Comparison of ENCODE assay signal across 18 cellular contexts in genomic region chr9:24118170-24118569, GRCh38.
DNase-seq lines count a peak whose midpoint lies in the region; ATAC-seq, FAIRE-seq and TF ChIP-seq lines count a peak whose summit lies in the region.
"Had no signal": no experiment of that assay in that cellular context is flagged by ENCODE, and none has a peak within 500 bp of the region (broad histone marks: within the 10 kb centered on the region; RNA-seq: fewer than 3 reads in every experiment).

No MANE protein-coding gene starts in this region.

- no peak overlapping the region for H3K18ac ChIP-seq in trophoblast cell (ENCODE audit: low read length)

- DNase-seq in H4 (ENCODE audit: low spot score), result peak; percentile 50
- peak; percentile 22 for DNase-seq in NCI-H69 (lab: John Stamatoyannopoulos, UW)
- no peak for DNase-seq in GM12878 (ENCODE audit: low read depth, low spot score)
- DNase-seq in trophoblast cell, result peak; percentile 4 to 20
- DNase-seq in activated CD8-positive, alpha-beta T cell treated with anti-CD3 and anti-CD28 coated beads for 36 hours, result no peak
- no peak for DNase-seq in stimulated activated CD4-positive, alpha-beta T cell treated with anti-CD3 and anti-CD28 coated beads, Interleukin-15, amount 100 ng/mL, for 24 hours
- no peak for DNase-seq in spleen
- DNase-seq: C1 segment of cervical spinal cord; CD8-positive, alpha-beta memory T cell; DMS79; NCI-H1417 treated with DMSO at 0.1 percent for 48 hours; NCI-H2029; SIG-M5; T-helper 1 cell had no signal

- SMC1A ChIA-PET in GM12878 (lab: Charles Lee; ENCODE audit: uncharacterized antibody, unreplicated experiment), result interaction anchor here (0.6 to 3.1 kb wide), 4 partner anchors 7 to 497 kb away, joined by 3 to 14 read pairs (median 3); no protein-coding TSS in a partner anchor

- TF ChIP-seq POLR2A in GM12878 (IDR thresholded peaks at IDR 0.05; ENCODE audit: low read depth, low read length), result no peak
- no peak for TF ChIP-seq POLR2A in spleen (IDR thresholded peaks at IDR 0.05)

- no peak for FAIRE-seq in GM12878 (lab: Jason Lieb, UNC)

- no peak overlapping the region for H3K4ac ChIP-seq in trophoblast cell (ENCODE audit: low read depth, low read length)

- no peak overlapping the region for H3K4me3 Mint-ChIP-seq in activated CD8-positive, alpha-beta T cell treated with anti-CD3 and anti-CD28 coated beads for 36 hours
- H3K4me3 Mint-ChIP-seq: CD8-positive, alpha-beta memory T cell had no signal

- no peaks in the 10 kb centered on the region for H3K9me3 ChIP-seq in GM12878 (replicated peaks; ENCODE audit: control insufficient read depth, insufficient read depth, low read length)
- no peaks in the 10 kb centered on the region for H3K9me3 ChIP-seq in trophoblast cell (ENCODE audit: insufficient read depth, low read depth, low read length)
- H3K9me3 ChIP-seq in spleen, result peaks cover 0 to 13% (median 5%) of the 10 kb centered on the region in 8 donors

- intact Hi-C loops in GM12878 (cut with micrococcal nuclease; ENCODE audit: unreplicated experiment), result no loop called here
- intact Hi-C loops in activated CD8-positive, alpha-beta T cell treated with anti-CD3 and anti-CD28 coated beads for 36 hours (cut with micrococcal nuclease), result loop anchor here (10.0 kb wide), 1 partner anchor 63 kb away; no protein-coding TSS in a partner anchor
- intact Hi-C loops in spleen (cut with DNase I; ENCODE audit: low total_unique reads), result no loop called here

- TF ChIP-seq CTCF in GM12878 (IDR thresholded peaks at IDR 0.05 in 2 of 3, conservative IDR thresholded peaks at IDR 0.05 in 1 of 3; ENCODE audit: control insufficient read depth in 2 of 3, extremely low read depth in 1 of 3, insufficient read depth in 1 of 3, low read depth in 3 of 3, low read length in 3 of 3) (no peak), spleen (IDR thresholded peaks at IDR 0.05 in 8 of 11, conservative IDR thresholded peaks at IDR 0.05 in 3 of 11) (no peak)
- TF ChIP-seq CTCF in activated CD8-positive, alpha-beta T cell treated with anti-CD3 and anti-CD28 coated beads for 36 hours (IDR thresholded peaks at IDR 0.05), result no peak

- no peaks in the 10 kb centered on the region for H3K36me3 Mint-ChIP-seq in activated CD8-positive, alpha-beta T cell treated with anti-CD3 and anti-CD28 coated beads for 36 hours (ENCODE audit: low read depth)
- H3K36me3 Mint-ChIP-seq: CD8-positive, alpha-beta memory T cell had no signal

- CTCF ChIA-PET in GM12878 (lab: Yijun Ruan, JAX), result no interaction called here
- CTCF ChIA-PET in activated CD8-positive, alpha-beta T cell treated with anti-CD3 and anti-CD28 coated beads for 36 hours (lab: Charles Lee), result no interaction called here

- peak; percentile 43 for ATAC-seq in GM12878
- no peak for ATAC-seq in activated CD8-positive, alpha-beta T cell treated with anti-CD3 and anti-CD28 coated beads for 36 hours
- ATAC-seq in HG02571 (IDR thresholded peaks at IDR 0.05; ENCODE audit: unreplicated experiment), result no peak
- ATAC-seq: HCT116 had no signal

- peak overlapping the region; percentile 17 for H4K8ac ChIP-seq in trophoblast cell (ENCODE audit: low read depth, low read length)

- no peaks in the 10 kb centered on the region for H4K20me1 ChIP-seq in GM12878 (ENCODE audit: control insufficient read depth, insufficient read depth)

- H2BK5ac ChIP-seq in trophoblast cell (ENCODE audit: low read depth, low read length, poor library complexity), result peak overlapping the region; percentile 84

- no peak overlapping the region for H3K27ac Mint-ChIP-seq in activated CD8-positive, alpha-beta T cell treated with anti-CD3 and anti-CD28 coated beads for 36 hours
- H3K27ac Mint-ChIP-seq: CD8-positive, alpha-beta memory T cell had no signal

- H3K14ac ChIP-seq in trophoblast cell (ENCODE audit: low read length), result no peak overlapping the region

- H4K91ac ChIP-seq in trophoblast cell (ENCODE audit: low read depth, low read length), result peak overlapping the region; percentile 56

- H3K36me3 ChIP-seq in GM12878 (ENCODE audit: control insufficient read depth in 2 of 2, insufficient read depth in 2 of 2, low read length in 1 of 2) (no peaks in the 10 kb centered on the region), trophoblast cell (ENCODE audit: control insufficient read depth in 1 of 2, insufficient read depth in 2 of 2, low read length in 2 of 2) (no peaks in the 10 kb centered on the region), spleen (no peaks in the 10 kb centered on the region)

- no peak for TF ChIP-seq EP300 in GM12878 (IDR thresholded peaks at IDR 0.05; ENCODE audit: borderline replicate concordance in 1 of 2, control insufficient read depth in 1 of 2, low read depth in 2 of 2, low read length in 2 of 2)

- H3K27me3 ChIP-seq in GM12878 (replicated peaks in 1 of 2; ENCODE audit: control insufficient read depth in 2 of 2, insufficient read depth in 2 of 2, low read length in 1 of 2) (no peaks in the 10 kb centered on the region), trophoblast cell (ENCODE audit: insufficient read depth, low read length) (no peaks in the 10 kb centered on the region), spleen (replicated peaks in 1 of 7) (no peaks in the 10 kb centered on the region)

- RAD21 ChIA-PET in GM12878 (lab: Charles Lee; ENCODE audit: unreplicated experiment), result no interaction called here

- H3K79me2 ChIP-seq in GM12878 (ENCODE audit: control insufficient read depth, insufficient read depth, low read length) (no peaks in the 10 kb centered on the region), trophoblast cell (ENCODE audit: control insufficient read depth, insufficient read depth, low read length, poor library complexity) (no peaks in the 10 kb centered on the region)

- H3K27me3 Mint-ChIP-seq in activated CD8-positive, alpha-beta T cell treated with anti-CD3 and anti-CD28 coated beads for 36 hours, result no peaks in the 10 kb centered on the region
- H3K27me3 Mint-ChIP-seq: CD8-positive, alpha-beta memory T cell had no signal

- no peak overlapping the region for H2AK5ac ChIP-seq in trophoblast cell (ENCODE audit: low read length)

- H3K4me1 Mint-ChIP-seq in activated CD8-positive, alpha-beta T cell treated with anti-CD3 and anti-CD28 coated beads for 36 hours (ENCODE audit: low read depth), result no peaks in the 10 kb centered on the region
- H3K4me1 Mint-ChIP-seq: CD8-positive, alpha-beta memory T cell had no signal

- peak overlapping the region; percentile 44 for H2BK12ac ChIP-seq in trophoblast cell (ENCODE audit: low read length)

- no TSS peak for BruUV-seq in GM12878 (replicated peaks; lab: Mats Ljungman, UMichigan)

- H3K4me3 ChIP-seq in GM12878, result no peak overlapping the region
- H3K4me3 ChIP-seq in trophoblast cell (ENCODE audit: low read depth, low read length), result no peak overlapping the region
- H3K4me3 ChIP-seq in spleen, result no peak overlapping the region

- H3K9ac ChIP-seq in GM12878 (ENCODE audit: control insufficient read depth, insufficient read depth, low read length), result no peak overlapping the region
- H3K9ac ChIP-seq in trophoblast cell (ENCODE audit: low read length), result no peak overlapping the region
- H3K9ac ChIP-seq: KMS-11 had no signal

- in situ Hi-C loops in GM12878 (cut with MboI), result no loop called here

- no peak overlapping the region for H4K12ac ChIP-seq in trophoblast cell (ENCODE audit: low read depth, low read length)

- no peak for TF ChIP-seq RAD21 in GM12878 (IDR thresholded peaks at IDR 0.05; ENCODE audit: insufficient read depth, low read depth, low read length)

- H3K4me1 ChIP-seq in GM12878 (ENCODE audit: control insufficient read depth, insufficient read depth, low read length) (no peaks in the 10 kb centered on the region), trophoblast cell (ENCODE audit: control insufficient read depth in 1 of 2, insufficient read depth in 2 of 2, low read length in 2 of 2) (peaks cover 0 to 10% of the 10 kb centered on the region in 2 experiments), spleen (no peaks in the 10 kb centered on the region)

- peaks cover 13% of the 10 kb centered on the region for H3K9me3 Mint-ChIP-seq in activated CD8-positive, alpha-beta T cell treated with anti-CD3 and anti-CD28 coated beads for 36 hours

- H2AFZ ChIP-seq in GM12878 (ENCODE audit: control insufficient read depth, low read depth, low read length) (no peak overlapping the region), trophoblast cell (ENCODE audit: insufficient read depth, low read length, poor library complexity) (no peak overlapping the region)

- H3K27ac ChIP-seq in GM12878 (ENCODE audit: control insufficient read depth, insufficient read depth) (no peak overlapping the region), trophoblast cell (ENCODE audit: low read depth, low read length) (peak overlapping the region; percentile 77), spleen (no peak overlapping the region)
- H3K27ac ChIP-seq: KMS-11, RWPE1 had no signal

- WGBS in GM12878 (ENCODE audit: insufficient coverage, insufficient replicate concordance, low lambda C conversion rate, missing lambda C conversion rate), result 35% methylated on average over 6 of the region's 6 CpGs
- WGBS in trophoblast cell (ENCODE audit: extremely low coverage, insufficient coverage, insufficient read length), result no CpG with 5 or more reads among the region's 6 CpGs
- 78 to 88% (median 86%) methylated on average over 6 of the region's 6 CpGs for WGBS in spleen, 5 donors

- H3K4me2 ChIP-seq in GM12878 (ENCODE audit: control insufficient read depth, insufficient read depth) (no peak overlapping the region), trophoblast cell (ENCODE audit: low read length) (no peak overlapping the region)
- H3K4me2 ChIP-seq: KMS-11 had no signal

- POLR2A ChIA-PET in GM12878 (lab: Charles Lee), result no interaction called here
- POLR2A ChIA-PET in activated CD8-positive, alpha-beta T cell treated with anti-CD3 and anti-CD28 coated beads for 36 hours (lab: Charles Lee), result no interaction called here

- peaks cover 3% of the 10 kb centered on the region for H3K79me1 ChIP-seq in trophoblast cell (ENCODE audit: low read length)

- H2BK120ac ChIP-seq in trophoblast cell (ENCODE audit: insufficient read depth, low read length, poor library complexity), result no peak overlapping the region

- H3K23ac ChIP-seq in trophoblast cell (ENCODE audit: low read length), result no peak overlapping the region

TF ChIP-seq in GM12878, 131 proteins besides CTCF, POLR2A, EP300 and RAD21:
- no peak for TF ChIP-seq MEF2B (IDR thresholded peaks at IDR 0.05; ENCODE audit: partially characterized antibody, poor library complexity, severe bottlenecking)
- no peak for TF ChIP-seq JUND (IDR thresholded peaks at IDR 0.05; ENCODE audit: low read depth, low read length)
- no peak for TF ChIP-seq ZNF207 (IDR thresholded peaks at IDR 0.05; ENCODE audit: borderline replicate concordance)
- TF ChIP-seq ZNF622 (IDR thresholded peaks at IDR 0.05), result no peak
- no peak for TF ChIP-seq ZNF274 (IDR thresholded peaks at IDR 0.05; ENCODE audit: insufficient read depth, insufficient read length)
- TF ChIP-seq CHD2 (IDR thresholded peaks at IDR 0.05; ENCODE audit: borderline replicate concordance, low read depth, low read length), result no peak

Comparison
In these comparisons a context has a peak if more than half of its experiments do, and no peak if none do; other contexts are left out.
1. DNase-seq: peak in H4 (single experiment), NCI-H69 (single experiment) and trophoblast cell (2 of 2); none in GM12878 (single experiment), activated CD8-positive, alpha-beta T cell treated with anti-CD3 and anti-CD28 coated beads for 36 hours (single experiment), stimulated activated CD4-positive, alpha-beta T cell treated with anti-CD3 and anti-CD28 coated beads, Interleukin-15, amount 100 ng/mL, for 24 hours (single experiment) and spleen (single experiment).